In the genomic region with DNA sequence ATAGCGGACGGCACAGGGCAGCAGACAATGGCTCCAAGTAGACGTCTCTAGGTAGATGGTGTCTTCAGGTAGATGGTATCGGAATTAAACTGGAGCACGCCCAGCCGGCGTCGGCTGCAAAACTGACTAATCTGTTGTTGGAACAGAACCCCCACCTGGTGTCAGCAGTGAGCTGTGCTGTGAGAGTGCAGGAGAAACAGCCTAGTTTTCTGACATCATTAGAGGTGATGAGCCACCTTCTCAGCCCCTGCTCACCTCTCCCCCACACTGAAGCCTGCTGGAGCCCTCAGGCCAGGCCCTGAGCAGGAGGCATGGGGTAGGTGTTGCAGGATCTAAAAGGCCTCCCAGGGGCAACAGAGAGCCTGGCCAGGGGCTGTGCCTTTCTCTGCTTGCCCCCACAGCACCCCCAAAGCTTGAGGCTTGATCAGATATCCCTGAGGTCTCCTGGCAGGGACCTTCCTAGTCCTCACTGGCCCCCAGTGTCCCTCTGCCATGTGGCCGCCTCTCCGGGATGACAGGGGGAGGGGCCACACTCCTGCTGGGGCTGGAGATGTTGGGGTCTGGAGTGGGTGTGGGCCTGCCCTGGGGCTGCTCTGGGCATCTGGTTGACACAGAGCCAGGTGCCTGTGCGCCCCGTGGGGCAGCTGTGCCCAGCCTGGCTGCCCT, we compare ENCODE assay signal across 8 cellular contexts. TPM values are rescaled to one million over a fixed set of nuclear protein-coding genes. Genes with fewer than 3 reads are reported as not detected.
DNase-seq lines count a peak whose midpoint lies in the region; ATAC-seq and TF ChIP-seq lines count a peak whose summit lies in the region.

No MANE protein-coding gene starts in this region.

- DNase-seq in NCI-H1417 (lab: John Stamatoyannopoulos, UW), result peak in 2 of 3 experiments; percentile 16 to 28
- DNase-seq in NCI-H1417 treated with DMSO at 0.1 percent for 48 hours (lab: John Stamatoyannopoulos, UW), result no peak
- peak; percentile 16 for DNase-seq in NCI-H128 (lab: John Stamatoyannopoulos, UW; ENCODE audit: unreplicated experiment)
- DNase-seq in activated CD8-positive, alpha-beta T cell treated with anti-CD3 and anti-CD28 coated beads, Interleukin-2, amount 10 ng/mL, durations not matched to agents 7 days and 5 days, result peak; percentile 77
- peak; percentile 51 for DNase-seq in epithelial cell of prostate (ENCODE audit: low read depth, low spot score)
- DNase-seq in retinal pigment epithelial cell (ENCODE audit: low read depth), result no peak
- DNase-seq in ecto neural progenitor cell (ENCODE audit: low spot score), result no peak

- peak; percentile 88 for ATAC-seq in activated CD8-positive, alpha-beta T cell treated with anti-CD3 and anti-CD28 coated beads, Interleukin-2, amount 10 ng/mL, durations not matched to agents 7 days and 5 days
- ATAC-seq in GM21576 (IDR thresholded peaks at IDR 0.05; ENCODE audit: unreplicated experiment), result no peak

- no peak overlapping the region for H3K27ac Mint-ChIP-seq in activated CD8-positive, alpha-beta T cell treated with anti-CD3 and anti-CD28 coated beads, Interleukin-2, amount 10 ng/mL, durations not matched to agents 7 days and 5 days

- H3K36me3 Mint-ChIP-seq in activated CD8-positive, alpha-beta T cell treated with anti-CD3 and anti-CD28 coated beads, Interleukin-2, amount 10 ng/mL, durations not matched to agents 7 days and 5 days (ENCODE audit: low read depth), result no peaks in the 10 kb centered on the region

- CTCF ChIA-PET in activated CD8-positive, alpha-beta T cell treated with anti-CD3 and anti-CD28 coated beads, Interleukin-2, amount 10 ng/mL, durations not matched to agents 7 days and 5 days (lab: Charles Lee), result interaction anchor here (2.2 kb wide), 1 partner anchor 60 kb away, joined by 8 read pairs; no protein-coding TSS in a partner anchor

- no peak overlapping the region for H3K27ac ChIP-seq in epithelial cell of prostate

- peaks cover 39% of the 10 kb centered on the region for H3K27me3 Mint-ChIP-seq in activated CD8-positive, alpha-beta T cell treated with anti-CD3 and anti-CD28 coated beads, Interleukin-2, amount 10 ng/mL, durations not matched to agents 7 days and 5 days (ENCODE audit: low read depth)

- H3K4me3 Mint-ChIP-seq in activated CD8-positive, alpha-beta T cell treated with anti-CD3 and anti-CD28 coated beads, Interleukin-2, amount 10 ng/mL, durations not matched to agents 7 days and 5 days, result no peak overlapping the region

- no peak overlapping the region for H3K4me3 ChIP-seq in retinal pigment epithelial cell (ENCODE audit: low read length)

- H3K9me3 Mint-ChIP-seq in activated CD8-positive, alpha-beta T cell treated with anti-CD3 and anti-CD28 coated beads, Interleukin-2, amount 10 ng/mL, durations not matched to agents 7 days and 5 days (ENCODE audit: insufficient read depth), result no peaks in the 10 kb centered on the region

- no peaks in the 10 kb centered on the region for H3K4me1 Mint-ChIP-seq in activated CD8-positive, alpha-beta T cell treated with anti-CD3 and anti-CD28 coated beads, Interleukin-2, amount 10 ng/mL, durations not matched to agents 7 days and 5 days (ENCODE audit: low read depth)

- TF ChIP-seq CTCF in retinal pigment epithelial cell (conservative IDR thresholded peaks at IDR 0.05; ENCODE audit: low read depth, low read length), result peak; percentile 58

- POLR2A ChIA-PET in activated CD8-positive, alpha-beta T cell treated with anti-CD3 and anti-CD28 coated beads, Interleukin-2, amount 10 ng/mL, durations not matched to agents 7 days and 5 days (lab: Charles Lee), result interaction anchor here (0.7 kb wide), 1 partner anchor 315 kb away, joined by 3 read pairs; no protein-coding TSS in a partner anchor

RNA-seq across cellular contexts. Expression of gene HELZ2, which starts 6.9 kb away (rescaled TPM):
- total RNA-seq in activated CD8-positive, alpha-beta T cell treated with anti-CD3 and anti-CD28 coated beads, Interleukin-2, amount 10 ng/mL, durations not matched to agents 7 days and 5 days, result 100 to 1,000 TPM in 1 of 2 experiments, 10 to 100 TPM in 1; 99.1 to 102 TPM

RNA-seq across cellular contexts. Expression of gene FNDC11, which starts 27.0 kb away (rescaled TPM):
- total RNA-seq in activated CD8-positive, alpha-beta T cell treated with anti-CD3 and anti-CD28 coated beads, Interleukin-2, amount 10 ng/mL, durations not matched to agents 7 days and 5 days, result under 1 TPM; 0.26 to 0.29 TPM

RNA-seq across cellular contexts. Expression of gene SRMS, which starts 33.4 kb away (rescaled TPM):
- total RNA-seq in activated CD8-positive, alpha-beta T cell treated with anti-CD3 and anti-CD28 coated beads, Interleukin-2, amount 10 ng/mL, durations not matched to agents 7 days and 5 days, result not detected

RNA-seq across cellular contexts. Expression of gene PTK6, which starts 43.8 kb away (rescaled TPM):
- under 1 TPM in 1 of 2 experiments, not detected in 1; 0.34 TPM for total RNA-seq in activated CD8-positive, alpha-beta T cell treated with anti-CD3 and anti-CD28 coated beads, Interleukin-2, amount 10 ng/mL, durations not matched to agents 7 days and 5 days

RNA-seq across cellular contexts. Expression of gene GMEB2, which starts 46.0 kb away (rescaled TPM):
- 10 to 100 TPM; 16.2 TPM for total RNA-seq in activated CD8-positive, alpha-beta T cell treated with anti-CD3 and anti-CD28 coated beads, Interleukin-2, amount 10 ng/mL, durations not matched to agents 7 days and 5 days

Comparison
In these comparisons a context has a peak if more than half of its experiments do, and no peak if none do; other contexts are left out.
1. DNase-seq: peak in NCI-H1417 (2 of 3), NCI-H128 (single experiment), activated CD8-positive, alpha-beta T cell treated with anti-CD3 and anti-CD28 coated beads, Interleukin-2, amount 10 ng/mL, durations not matched to agents 7 days and 5 days (single experiment) and epithelial cell of prostate (single experiment); none in NCI-H1417 treated with DMSO at 0.1 percent for 48 hours (single experiment), retinal pigment epithelial cell (single experiment) and ecto neural progenitor cell (single experiment).